In the genomic region with DNA sequence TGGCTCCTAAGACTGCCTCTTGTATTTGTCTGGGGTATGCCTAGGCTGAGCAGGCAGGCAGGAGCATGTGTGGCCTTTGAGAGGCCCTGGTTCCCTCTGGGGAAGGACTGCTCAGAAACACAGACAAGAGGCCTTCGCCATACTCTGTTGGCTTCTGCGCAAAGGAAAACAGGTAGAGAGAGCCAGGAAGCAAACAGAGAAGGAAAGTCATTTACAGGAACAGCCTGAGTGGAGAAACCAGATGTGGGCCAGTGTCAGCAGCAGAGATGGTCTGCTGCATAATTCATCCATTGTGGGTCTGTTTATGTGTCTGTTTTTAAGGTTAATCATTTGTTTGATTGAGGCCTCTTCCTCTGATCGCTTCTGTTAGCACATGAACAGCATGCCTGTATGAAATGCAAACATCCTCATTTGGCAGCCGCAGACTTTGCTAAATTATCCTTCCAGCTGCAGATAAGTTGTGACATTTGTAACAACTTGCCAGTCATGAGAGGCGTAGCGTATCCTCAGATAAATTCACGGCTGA, we compare ENCODE assay signal across 11 cellular contexts.
DNase-seq lines count a peak whose midpoint lies in the region; ATAC-seq and TF ChIP-seq lines count a peak whose summit lies in the region.
"Had no signal": no experiment of that assay in that cellular context is flagged by ENCODE, and none has a peak within 500 bp of the region (broad histone marks: within the 10 kb centered on the region; RNA-seq: fewer than 3 reads in every experiment).

No MANE protein-coding gene starts in this region.

- peaks cover 20% of the 10 kb centered on the region for H3K4me1 Mint-ChIP-seq in brain
- H3K4me1 Mint-ChIP-seq in naive thymus-derived CD8-positive, alpha-beta T cell, result no peaks in the 10 kb centered on the region

- DNase-seq in NCI-H2029 (lab: John Stamatoyannopoulos, UW) (peak; percentile 73), left colon (peak in 1 of 2 donors; percentile 21), 8988T (no peak)
- no peak for DNase-seq in stimulated activated CD4-positive, alpha-beta T cell treated with anti-CD3 and anti-CD28 coated beads, Interleukin-4, amount 100 ng/mL, for 24 hours
- DNase-seq in naive thymus-derived CD8-positive, alpha-beta T cell, result no peak
- DNase-seq: activated CD4-positive, CD25-positive, alpha-beta regulatory T cell; adrenal gland; gastrocnemius medialis had no signal

- peak; percentile 63 for ATAC-seq in left colon
- no peak for ATAC-seq in naive thymus-derived CD8-positive, alpha-beta T cell
- no peak for ATAC-seq in HG02884 (IDR thresholded peaks at IDR 0.05; ENCODE audit: unreplicated experiment)
- ATAC-seq: gastrocnemius medialis had no signal

- H3K27ac ChIP-seq in skeletal muscle tissue (ENCODE audit: low read depth, low read length), result peak overlapping the region; percentile 5
- H3K27ac ChIP-seq: adrenal gland, gastrocnemius medialis had no signal

- H3K9me3 ChIP-seq in skeletal muscle tissue (ENCODE audit: control insufficient read depth in 3 of 3, low read length in 3 of 3), result no peaks in the 10 kb centered on the region
- H3K9me3 ChIP-seq: adrenal gland, gastrocnemius medialis had no signal

- no peak overlapping the region for H3K4me3 Mint-ChIP-seq in brain
- no peak overlapping the region for H3K4me3 Mint-ChIP-seq in naive thymus-derived CD8-positive, alpha-beta T cell

- TF ChIP-seq CTCF in brain (conservative IDR thresholded peaks at IDR 0.05), result no peak

- peaks cover 10 to 15% (median 11%) of the 10 kb centered on the region in 3 donors for H3K4me1 ChIP-seq in skeletal muscle tissue (ENCODE audit: control insufficient read depth in 3 of 3, insufficient read depth in 3 of 3, low read length in 3 of 3)

- no peak overlapping the region for H3K9ac ChIP-seq in skeletal muscle tissue (ENCODE audit: low read depth in 1 of 3, low read length in 3 of 3)

- intact Hi-C loops in left colon (cut with DNase I, micrococcal nuclease), result no loop called here

- H3K27ac Mint-ChIP-seq in brain, result peak overlapping the region in 4 of 5 experiments; percentile 4 to 78 (median 76)
- H3K27ac Mint-ChIP-seq in naive thymus-derived CD8-positive, alpha-beta T cell, result no peak overlapping the region

- no peaks in the 10 kb centered on the region for H3K36me3 Mint-ChIP-seq in brain
- no peaks in the 10 kb centered on the region for H3K36me3 Mint-ChIP-seq in naive thymus-derived CD8-positive, alpha-beta T cell

- peaks cover 5% of the 10 kb centered on the region for H3K27me3 Mint-ChIP-seq in brain
- H3K27me3 Mint-ChIP-seq in naive thymus-derived CD8-positive, alpha-beta T cell, result peaks cover 4 to 15% (median 11%) of the 10 kb centered on the region in 5 donors

- H3K9me3 Mint-ChIP-seq in brain, result no peaks in the 10 kb centered on the region
- no peaks in the 10 kb centered on the region for H3K9me3 Mint-ChIP-seq in naive thymus-derived CD8-positive, alpha-beta T cell

- no peak overlapping the region for H3K4me3 ChIP-seq in skeletal muscle tissue (ENCODE audit: low read length in 3 of 3)
- H3K4me3 ChIP-seq: adrenal gland, gastrocnemius medialis had no signal

- no peaks in the 10 kb centered on the region for H3K27me3 ChIP-seq in skeletal muscle tissue (ENCODE audit: control insufficient read depth in 3 of 3, insufficient read depth in 3 of 3, low read length in 3 of 3)
- H3K27me3 ChIP-seq: adrenal gland, gastrocnemius medialis had no signal

- no peaks in the 10 kb centered on the region for H3K36me3 ChIP-seq in skeletal muscle tissue (ENCODE audit: control insufficient read depth in 3 of 3, insufficient read depth in 3 of 3, low read length in 3 of 3)
- H3K36me3 ChIP-seq: adrenal gland, gastrocnemius medialis had no signal

- POLR2A ChIA-PET in naive thymus-derived CD8-positive, alpha-beta T cell (lab: Charles Lee), result no interaction called here

Comparison
In these comparisons a context has a peak if more than half of its experiments do, and no peak if none do; other contexts are left out.
1. H3K27ac Mint-ChIP-seq: peak in brain (4 of 5); none in naive thymus-derived CD8-positive, alpha-beta T cell (0 of 10).